In genomic region chr2:137957033-137957432, GRCh38 we compare ENCODE assay signal across 19 cellular contexts. TPM values are rescaled to one million over a fixed set of nuclear protein-coding genes. Genes with fewer than 3 reads are reported as not detected.
A peak's percentile ranks its signal among the peaks of the same experiment; 100 is the strongest.
DNase-seq lines count a peak whose midpoint lies in the region; ATAC-seq and TF ChIP-seq lines count a peak whose summit lies in the region.
"Had no signal": no experiment of that assay in that cellular context is flagged by ENCODE, and none has a peak within 500 bp of the region (broad histone marks: within the 10 kb centered on the region; RNA-seq: fewer than 3 reads in every experiment).

No MANE protein-coding gene starts in this region.

- intact Hi-C loops in CD4-positive, alpha-beta T cell (cut with DNase I, micrococcal nuclease), result no loop called here

- peak; percentile 85 for DNase-seq in AG08395 (ENCODE audit: low spot score)
- peak; percentile 96 for DNase-seq in HCEC 1CT
- DNase-seq in amniotic epithelial cell (ENCODE audit: low read depth), result peak; percentile 98
- DNase-seq in fibroblast of villous mesenchyme (ENCODE audit: low read depth), result peak; percentile 94
- no peak for DNase-seq in activated naive CD4-positive, alpha-beta T cell treated with anti-CD3 and anti-CD28 coated beads, Interleukin-2, amount 50 U/mL, for 16 hours
- no peak for DNase-seq in hippocampal formation (lab: John Stamatoyannopoulos, UW)
- DNase-seq in CD4-positive, alpha-beta T cell, result no peak
- DNase-seq in SW480 (ENCODE audit: low spot score), result no peak
- DNase-seq: activated CD4-positive, alpha-beta T cell treated with anti-CD3 and anti-CD28 coated beads for 1 hour; BE2C; dermis blood vessel endothelial cell; gastrocnemius medialis; H9; left cardiac atrium; naive thymus-derived CD8-positive, alpha-beta T cell; stimulated activated CD4-positive, alpha-beta T cell treated with anti-CD3 and anti-CD28 coated beads, Interleukin-4, amount 100 ng/mL, for 24 hours; stimulated activated naive B cell treated with anti-CD40 and anti-IgM and Interleukin-4, amounts not matched to agents 10 μg/mL and 1 μg/mL and 100 μg/mL, for 72 hours; uterus had no signal

- no peaks in the 10 kb centered on the region for H3K4me1 Mint-ChIP-seq in CD4-positive, alpha-beta T cell (ENCODE audit: low read depth)

- H3K36me3 Mint-ChIP-seq in CD4-positive, alpha-beta T cell (ENCODE audit: low read depth), result no peaks in the 10 kb centered on the region
- H3K36me3 Mint-ChIP-seq: stimulated activated naive B cell treated with anti-CD40 and anti-IgM and Interleukin-4, amounts not matched to agents 10 μg/mL and 1 μg/mL and 100 μg/mL, for 72 hours had no signal

- no peak overlapping the region for H3K4me3 ChIP-seq in fibroblast of villous mesenchyme (ENCODE audit: low read depth, low read length)
- H3K4me3 ChIP-seq: gastrocnemius medialis, uterus had no signal

- no peaks in the 10 kb centered on the region for H3K27me3 Mint-ChIP-seq in CD4-positive, alpha-beta T cell

- no peaks in the 10 kb centered on the region for H3K9me3 Mint-ChIP-seq in CD4-positive, alpha-beta T cell
- H3K9me3 Mint-ChIP-seq: H9 had no signal

- TF ChIP-seq CTCF in fibroblast of villous mesenchyme (IDR thresholded peaks at IDR 0.05; ENCODE audit: insufficient read depth, low read depth, low read length), result no peak
- TF ChIP-seq CTCF in CD4-positive, alpha-beta T cell (IDR thresholded peaks at IDR 0.05), result no peak

- POLR2A ChIA-PET in CD4-positive, alpha-beta T cell (lab: Charles Lee), result no interaction called here

- H3K27me3 ChIP-seq in CD4-positive, alpha-beta T cell (ENCODE audit: control insufficient read depth, insufficient read depth, low read length), result no peaks in the 10 kb centered on the region
- H3K27me3 ChIP-seq: BE2C, gastrocnemius medialis, uterus had no signal

- no peak for ATAC-seq in CD4-positive, alpha-beta T cell (ENCODE audit: poor library complexity)
- ATAC-seq: gastrocnemius medialis; left cardiac atrium; naive thymus-derived CD8-positive, alpha-beta T cell; stimulated activated naive B cell treated with anti-CD40 and anti-IgM and Interleukin-4, amounts not matched to agents 10 μg/mL and 1 μg/mL and 100 μg/mL, for 72 hours had no signal

- CTCF ChIA-PET in CD4-positive, alpha-beta T cell (lab: Charles Lee), result no interaction called here

- no peaks in the 10 kb centered on the region for H3K9me3 ChIP-seq in CD4-positive, alpha-beta T cell (ENCODE audit: control insufficient read depth, low read length)
- H3K9me3 ChIP-seq: BE2C, gastrocnemius medialis, uterus had no signal

- no peak overlapping the region for H3K27ac ChIP-seq in CD4-positive, alpha-beta T cell (ENCODE audit: low read depth, low read length)
- H3K27ac ChIP-seq: gastrocnemius medialis, HL-60, uterus had no signal

- no peak overlapping the region for H3K4me3 Mint-ChIP-seq in CD4-positive, alpha-beta T cell
- H3K4me3 Mint-ChIP-seq: H9; naive thymus-derived CD8-positive, alpha-beta T cell; stimulated activated naive B cell treated with anti-CD40 and anti-IgM and Interleukin-4, amounts not matched to agents 10 μg/mL and 1 μg/mL and 100 μg/mL, for 72 hours had no signal

- no peak overlapping the region for H3K27ac Mint-ChIP-seq in CD4-positive, alpha-beta T cell
- H3K27ac Mint-ChIP-seq: H9; stimulated activated naive B cell treated with anti-CD40 and anti-IgM and Interleukin-4, amounts not matched to agents 10 μg/mL and 1 μg/mL and 100 μg/mL, for 72 hours had no signal

RNA-seq across cellular contexts. Expression of gene HNMT, which starts 7.2 kb away (rescaled TPM):
- 64.4 and 161 TPM in 2 replicates for total RNA-seq in fibroblast of villous mesenchyme
- under 1 TPM in 1 of 2 experiments, not detected in 1; 0.78 TPM for total RNA-seq in CD4-positive, alpha-beta T cell

Comparison
In these comparisons a context has a peak if more than half of its experiments do, and no peak if none do; other contexts are left out.
1. DNase-seq: peak in AG08395 (single experiment), HCEC 1CT (single experiment), amniotic epithelial cell (single experiment) and fibroblast of villous mesenchyme (single experiment); none in activated naive CD4-positive, alpha-beta T cell treated with anti-CD3 and anti-CD28 coated beads, Interleukin-2, amount 50 U/mL, for 16 hours (single experiment), hippocampal formation (0 of 2), CD4-positive, alpha-beta T cell (0 of 10) and SW480 (single experiment).
2. RNA of gene HNMT, which starts 7.2 kb away (total RNA-seq): 64.4 to 161 TPM in fibroblast of villous mesenchyme; 0.78 TPM in CD4-positive, alpha-beta T cell; every median in the first group is over 10 times any median in the second.